Comparison of ENCODE assay signal across 27 cellular contexts in genomic region chr4:125116431-125116830, GRCh38.
"Had no signal": no experiment of that assay in that cellular context is flagged by ENCODE, and none has a peak within 500 bp of the region (broad histone marks: within the 10 kb centered on the region; RNA-seq: fewer than 3 reads in every experiment).

No MANE protein-coding gene starts in this region.

- H3K36me3 Mint-ChIP-seq: activated naive CD4-positive, alpha-beta T cell treated with anti-CD3 and anti-CD28 coated beads, Interleukin-2, amount 10 ng/mL, durations not matched to agents 7 days and 5 days; activated naive CD8-positive, alpha-beta T cell treated with anti-CD3 and anti-CD28 coated beads for 36 hours had no signal

- H3K4me1 Mint-ChIP-seq: activated CD4-positive, alpha-beta memory T cell treated with anti-CD3 and anti-CD28 coated beads, Interleukin-2, amount 10 ng/mL, durations not matched to agents 7 days and 5 days; activated CD4-positive, alpha-beta T cell treated with anti-CD3 and anti-CD28 coated beads for 36 hours; activated naive CD4-positive, alpha-beta T cell treated with anti-CD3 and anti-CD28 coated beads, Interleukin-2, amount 10 ng/mL, durations not matched to agents 7 days and 5 days; activated naive CD8-positive, alpha-beta T cell treated with anti-CD3 and anti-CD28 coated beads for 36 hours; activated T-helper 17 cell treated with anti-CD3 and anti-CD28 coated beads, Interleukin-2, amount 50 U/mL, for 72 hours had no signal

- H3K9me3 Mint-ChIP-seq: activated naive CD4-positive, alpha-beta T cell treated with anti-CD3 and anti-CD28 coated beads, Interleukin-2, amount 10 ng/mL, durations not matched to agents 7 days and 5 days; activated naive CD8-positive, alpha-beta T cell treated with anti-CD3 and anti-CD28 coated beads for 36 hours; activated T-helper 17 cell treated with anti-CD3 and anti-CD28 coated beads, Interleukin-2, amount 50 U/mL, for 72 hours had no signal

- H3K4me3 Mint-ChIP-seq: activated CD4-positive, alpha-beta memory T cell treated with anti-CD3 and anti-CD28 coated beads, Interleukin-2, amount 10 ng/mL, durations not matched to agents 7 days and 5 days; activated CD4-positive, alpha-beta T cell treated with anti-CD3 and anti-CD28 coated beads for 36 hours; activated naive CD4-positive, alpha-beta T cell treated with anti-CD3 and anti-CD28 coated beads, Interleukin-2, amount 10 ng/mL, durations not matched to agents 7 days and 5 days; activated naive CD8-positive, alpha-beta T cell treated with anti-CD3 and anti-CD28 coated beads for 36 hours; activated T-helper 17 cell treated with anti-CD3 and anti-CD28 coated beads, Interleukin-2, amount 50 U/mL, for 72 hours had no signal

- H3K27ac Mint-ChIP-seq: activated CD4-positive, alpha-beta memory T cell treated with anti-CD3 and anti-CD28 coated beads, Interleukin-2, amount 10 ng/mL, durations not matched to agents 7 days and 5 days; activated CD4-positive, alpha-beta T cell treated with anti-CD3 and anti-CD28 coated beads for 36 hours; activated naive CD4-positive, alpha-beta T cell treated with anti-CD3 and anti-CD28 coated beads, Interleukin-2, amount 10 ng/mL, durations not matched to agents 7 days and 5 days; activated naive CD8-positive, alpha-beta T cell treated with anti-CD3 and anti-CD28 coated beads for 36 hours; activated T-helper 17 cell treated with anti-CD3 and anti-CD28 coated beads, Interleukin-2, amount 50 U/mL, for 72 hours had no signal

- H3K9me3 ChIP-seq: MG63, Peyer's patch had no signal

- H3K4me3 ChIP-seq: MG63, Peyer's patch had no signal

- DNase-seq: activated CD4-positive, alpha-beta memory T cell treated with anti-CD3 and anti-CD28 coated beads, Interleukin-2, amount 10 ng/mL, durations not matched to agents 7 days and 5 days; activated CD4-positive, alpha-beta T cell treated with anti-CD3 and anti-CD28 coated beads for 36 hours; activated CD4-positive, alpha-beta T cell treated with anti-CD3 and anti-CD28 coated beads, Interleukin-2, amount 50 U/mL, for 1 hour; activated gamma-delta T cell; activated naive CD4-positive, alpha-beta T cell treated with anti-CD3 and anti-CD28 coated beads, Interleukin-2, amount 10 ng/mL, durations not matched to agents 7 days and 5 days; activated naive CD8-positive, alpha-beta T cell treated with anti-CD3 and anti-CD28 coated beads for 36 hours; activated T-cell treated with anti-CD3 and anti-CD28 coated beads for 4 hours; activated T-cell treated with anti-CD3 and anti-CD28 coated beads, Interleukin-2, amount 50 U/mL, for 48 hours; anterior cingulate cortex; central memory CD4-positive, alpha-beta T cell; MG63; MV-4-11; NCI-H1105; NCI-H1436; NCI-H1694 treated with DMSO at 0.1 percent for 48 hours; NCI-H2029 treated with DMSO at 0.1 percent for 48 hours; NCI-H345; NCI-H510A; NCI-H526 treated with DMSO at 0.1 percent for 48 hours; NCI-H82; OCI-M1; Peyer's patch; SHP77; T-helper 1 cell; WERI-Rb-1 had no signal

- H3K27me3 Mint-ChIP-seq: activated CD4-positive, alpha-beta memory T cell treated with anti-CD3 and anti-CD28 coated beads, Interleukin-2, amount 10 ng/mL, durations not matched to agents 7 days and 5 days; activated CD4-positive, alpha-beta T cell treated with anti-CD3 and anti-CD28 coated beads for 36 hours; activated naive CD4-positive, alpha-beta T cell treated with anti-CD3 and anti-CD28 coated beads, Interleukin-2, amount 10 ng/mL, durations not matched to agents 7 days and 5 days; activated naive CD8-positive, alpha-beta T cell treated with anti-CD3 and anti-CD28 coated beads for 36 hours; activated T-helper 17 cell treated with anti-CD3 and anti-CD28 coated beads, Interleukin-2, amount 50 U/mL, for 72 hours had no signal

- H3K27ac ChIP-seq: Peyer's patch, RWPE1, WERI-Rb-1 had no signal

- H3K4me1 ChIP-seq: Peyer's patch had no signal

- H3K27me3 ChIP-seq: MG63, Peyer's patch had no signal

- ATAC-seq: activated CD4-positive, alpha-beta T cell treated with anti-CD3 and anti-CD28 coated beads for 36 hours; activated T-helper 17 cell treated with anti-CD3 and anti-CD28 coated beads, Interleukin-2, amount 50 U/mL, for 72 hours had no signal

- H3K36me3 ChIP-seq: MG63, Peyer's patch, WERI-Rb-1 had no signal
